ENCODE assay signal across 11 cellular contexts in genomic region chr14:106848330-106849121, GRCh38.
DNase-seq lines count a peak whose midpoint lies in the region; ATAC-seq and TF ChIP-seq lines count a peak whose summit lies in the region.
"Had no signal": no experiment of that assay in that cellular context is flagged by ENCODE, and none has a peak within 500 bp of the region (broad histone marks: within the 10 kb centered on the region; RNA-seq: fewer than 3 reads in every experiment).

No MANE protein-coding gene starts in this region.

- CTCF ChIA-PET in activated CD8-positive, alpha-beta T cell treated with anti-CD3 and anti-CD28 coated beads for 36 hours (lab: Charles Lee) = interaction anchor here (0.7 to 17.0 kb wide), 9 partner anchors 8 to 36 kb away, joined by 3 to 298 read pairs (median 4); no protein-coding TSS in a partner anchor

- TF ChIP-seq CTCF in LNCaP clone FGC (IDR thresholded peaks at IDR 0.05; ENCODE audit: control insufficient read depth, extremely low read depth, insufficient read depth) (peak; percentile 34; the same call in 1 of the 2 replicates), neural progenitor cell (IDR thresholded peaks at IDR 0.05) (no peak)
- TF ChIP-seq CTCF in activated CD8-positive, alpha-beta T cell treated with anti-CD3 and anti-CD28 coated beads for 36 hours (IDR thresholded peaks at IDR 0.05) = peak; percentile 15

- peaks cover 36% of the 10 kb centered on the region for H3K27me3 Mint-ChIP-seq in activated CD4-positive, alpha-beta T cell treated with anti-CD3 and anti-CD28 coated beads, Interleukin-2, amount 10 ng/mL, durations not matched to agents 24 days and 14 days
- H3K27me3 Mint-ChIP-seq in activated CD8-positive, alpha-beta T cell treated with anti-CD3 and anti-CD28 coated beads for 36 hours = no peaks in the 10 kb centered on the region
- H3K27me3 Mint-ChIP-seq in stimulated activated memory B cell treated with anti-CD40 and anti-IgM and Interleukin-4, amounts not matched to agents 10 μg/mL and 1 μg/mL and 100 μg/mL, for 72 hours = no peaks in the 10 kb centered on the region
- H3K27me3 Mint-ChIP-seq in neural progenitor cell (ENCODE audit: insufficient read depth, low read depth) = no peaks in the 10 kb centered on the region

- H3K36me3 Mint-ChIP-seq in activated CD4-positive, alpha-beta T cell treated with anti-CD3 and anti-CD28 coated beads, Interleukin-2, amount 10 ng/mL, durations not matched to agents 24 days and 14 days (ENCODE audit: low read depth) = no peaks in the 10 kb centered on the region
- no peaks in the 10 kb centered on the region for H3K36me3 Mint-ChIP-seq in activated CD8-positive, alpha-beta T cell treated with anti-CD3 and anti-CD28 coated beads for 36 hours (ENCODE audit: low read depth)
- no peaks in the 10 kb centered on the region for H3K36me3 Mint-ChIP-seq in stimulated activated memory B cell treated with anti-CD40 and anti-IgM and Interleukin-4, amounts not matched to agents 10 μg/mL and 1 μg/mL and 100 μg/mL, for 72 hours
- no peaks in the 10 kb centered on the region for H3K36me3 Mint-ChIP-seq in neural progenitor cell

- intact Hi-C loops in activated CD4-positive, alpha-beta T cell treated with anti-CD3 and anti-CD28 coated beads, Interleukin-2, amount 10 ng/mL, durations not matched to agents 24 days and 14 days (cut with micrococcal nuclease) = no loop called here
- intact Hi-C loops in activated CD8-positive, alpha-beta T cell treated with anti-CD3 and anti-CD28 coated beads for 36 hours (cut with micrococcal nuclease) = no loop called here

- H2AFZ ChIP-seq in neural progenitor cell (replicated peaks) = no peak overlapping the region

- peak; percentile 50 for DNase-seq in activated CD4-positive, alpha-beta T cell treated with anti-CD3 and anti-CD28 coated beads, Interleukin-2, amount 10 ng/mL, durations not matched to agents 24 days and 14 days
- no peak for DNase-seq in activated CD4-positive, alpha-beta T cell treated with anti-CD3 and anti-CD28 coated beads, Interleukin-2, amount 50 U/mL, for 4 hours
- DNase-seq in LNCaP clone FGC (ENCODE audit: low read depth) (no peak), neural progenitor cell (ENCODE audit: low spot score) (no peak), NOMO-1 treated with dmso at 0.1 percent for 144 hours (lab: John Stamatoyannopoulos, UW; ENCODE audit: unreplicated experiment) (no peak), DMS79 treated with DMSO at 0.1 percent for 48 hours (lab: John Stamatoyannopoulos, UW) (no peak)
- DNase-seq in activated CD8-positive, alpha-beta T cell treated with anti-CD3 and anti-CD28 coated beads for 36 hours = peak; percentile 52
- DNase-seq: activated effector memory CD4-positive, alpha-beta T cell treated with Interleukin-2 at 50 U/mL for 16 hours; left ventricle myocardium superior had no signal

- H3K4me3 Mint-ChIP-seq in activated CD4-positive, alpha-beta T cell treated with anti-CD3 and anti-CD28 coated beads, Interleukin-2, amount 10 ng/mL, durations not matched to agents 24 days and 14 days = no peak overlapping the region
- H3K4me3 Mint-ChIP-seq in activated CD8-positive, alpha-beta T cell treated with anti-CD3 and anti-CD28 coated beads for 36 hours = no peak overlapping the region
- H3K4me3 Mint-ChIP-seq in stimulated activated memory B cell treated with anti-CD40 and anti-IgM and Interleukin-4, amounts not matched to agents 10 μg/mL and 1 μg/mL and 100 μg/mL, for 72 hours = peak overlapping the region; percentile 30
- no peak overlapping the region for H3K4me3 Mint-ChIP-seq in neural progenitor cell

- ATAC-seq in activated CD8-positive, alpha-beta T cell treated with anti-CD3 and anti-CD28 coated beads for 36 hours = peak; percentile 50
- no peak for ATAC-seq in stimulated activated memory B cell treated with anti-CD40 and anti-IgM and Interleukin-4, amounts not matched to agents 10 μg/mL and 1 μg/mL and 100 μg/mL, for 72 hours
- ATAC-seq: left ventricle myocardium superior had no signal

- H3K36me3 ChIP-seq in neural progenitor cell = no peaks in the 10 kb centered on the region
- H3K36me3 ChIP-seq: SJSA1 had no signal

- POLR2A ChIA-PET in activated CD8-positive, alpha-beta T cell treated with anti-CD3 and anti-CD28 coated beads for 36 hours (lab: Charles Lee) = interaction anchor here (1.5 kb wide), 1 partner anchor 16 kb away, joined by 3 read pairs; no protein-coding TSS in a partner anchor

- H3F3A ChIP-seq in neural progenitor cell (ENCODE audit: low read depth) = no peaks in the 10 kb centered on the region

- H3K9me3 Mint-ChIP-seq in activated CD4-positive, alpha-beta T cell treated with anti-CD3 and anti-CD28 coated beads, Interleukin-2, amount 10 ng/mL, durations not matched to agents 24 days and 14 days = no peaks in the 10 kb centered on the region
- no peaks in the 10 kb centered on the region for H3K9me3 Mint-ChIP-seq in activated CD8-positive, alpha-beta T cell treated with anti-CD3 and anti-CD28 coated beads for 36 hours
- H3K9me3 Mint-ChIP-seq in stimulated activated memory B cell treated with anti-CD40 and anti-IgM and Interleukin-4, amounts not matched to agents 10 μg/mL and 1 μg/mL and 100 μg/mL, for 72 hours = no peaks in the 10 kb centered on the region
- H3K9me3 Mint-ChIP-seq in neural progenitor cell = peaks cover 53% of the 10 kb centered on the region

- H3K4me3 ChIP-seq in LNCaP clone FGC (ENCODE audit: low read depth, low read length) = no peak overlapping the region
- H3K4me3 ChIP-seq in neural progenitor cell = no peak overlapping the region
- H3K4me3 ChIP-seq: SJSA1 had no signal

- H3K9ac ChIP-seq in neural progenitor cell = no peak overlapping the region

- H3K27ac ChIP-seq in neural progenitor cell = no peak overlapping the region
- H3K27ac ChIP-seq: SJSA1 had no signal

- H4K20me1 ChIP-seq in neural progenitor cell (ENCODE audit: low read depth) = no peaks in the 10 kb centered on the region

- no peaks in the 10 kb centered on the region for H3K27me3 ChIP-seq in neural progenitor cell
- H3K27me3 ChIP-seq: SJSA1 had no signal

- H3K79me2 ChIP-seq in neural progenitor cell (ENCODE audit: low read depth) = no peaks in the 10 kb centered on the region

- no peak overlapping the region for H3K27ac Mint-ChIP-seq in activated CD4-positive, alpha-beta T cell treated with anti-CD3 and anti-CD28 coated beads, Interleukin-2, amount 10 ng/mL, durations not matched to agents 24 days and 14 days
- H3K27ac Mint-ChIP-seq in activated CD8-positive, alpha-beta T cell treated with anti-CD3 and anti-CD28 coated beads for 36 hours = no peak overlapping the region
- peak overlapping the region; percentile 100 for H3K27ac Mint-ChIP-seq in stimulated activated memory B cell treated with anti-CD40 and anti-IgM and Interleukin-4, amounts not matched to agents 10 μg/mL and 1 μg/mL and 100 μg/mL, for 72 hours
- no peak overlapping the region for H3K27ac Mint-ChIP-seq in neural progenitor cell

- no peak overlapping the region for H3K4me2 ChIP-seq in neural progenitor cell

- H3K9me3 ChIP-seq in neural progenitor cell (ENCODE audit: low read depth) = peaks cover 25% of the 10 kb centered on the region
- H3K9me3 ChIP-seq: SJSA1 had no signal

- peaks cover 27% of the 10 kb centered on the region for H3K4me1 Mint-ChIP-seq in activated CD4-positive, alpha-beta T cell treated with anti-CD3 and anti-CD28 coated beads, Interleukin-2, amount 10 ng/mL, durations not matched to agents 24 days and 14 days
- peaks cover 27% of the 10 kb centered on the region for H3K4me1 Mint-ChIP-seq in activated CD8-positive, alpha-beta T cell treated with anti-CD3 and anti-CD28 coated beads for 36 hours (ENCODE audit: low read depth)
- peaks cover 77% of the 10 kb centered on the region for H3K4me1 Mint-ChIP-seq in stimulated activated memory B cell treated with anti-CD40 and anti-IgM and Interleukin-4, amounts not matched to agents 10 μg/mL and 1 μg/mL and 100 μg/mL, for 72 hours
- no peaks in the 10 kb centered on the region for H3K4me1 Mint-ChIP-seq in neural progenitor cell

- H3K4me1 ChIP-seq in neural progenitor cell = no peaks in the 10 kb centered on the region

Comparison
In these comparisons a context has a peak if more than half of its experiments do, and no peak if none do; other contexts are left out.
1. DNase-seq: peak in activated CD4-positive, alpha-beta T cell treated with anti-CD3 and anti-CD28 coated beads, Interleukin-2, amount 10 ng/mL, durations not matched to agents 24 days and 14 days (single experiment) and activated CD8-positive, alpha-beta T cell treated with anti-CD3 and anti-CD28 coated beads for 36 hours (single experiment); none in activated CD4-positive, alpha-beta T cell treated with anti-CD3 and anti-CD28 coated beads, Interleukin-2, amount 50 U/mL, for 4 hours (0 of 2), LNCaP clone FGC (single experiment), neural progenitor cell (single experiment), NOMO-1 treated with dmso at 0.1 percent for 144 hours (single experiment) and DMS79 treated with DMSO at 0.1 percent for 48 hours (single experiment).